11 cellular contexts compared by ENCODE assay signal in the genomic region with DNA sequence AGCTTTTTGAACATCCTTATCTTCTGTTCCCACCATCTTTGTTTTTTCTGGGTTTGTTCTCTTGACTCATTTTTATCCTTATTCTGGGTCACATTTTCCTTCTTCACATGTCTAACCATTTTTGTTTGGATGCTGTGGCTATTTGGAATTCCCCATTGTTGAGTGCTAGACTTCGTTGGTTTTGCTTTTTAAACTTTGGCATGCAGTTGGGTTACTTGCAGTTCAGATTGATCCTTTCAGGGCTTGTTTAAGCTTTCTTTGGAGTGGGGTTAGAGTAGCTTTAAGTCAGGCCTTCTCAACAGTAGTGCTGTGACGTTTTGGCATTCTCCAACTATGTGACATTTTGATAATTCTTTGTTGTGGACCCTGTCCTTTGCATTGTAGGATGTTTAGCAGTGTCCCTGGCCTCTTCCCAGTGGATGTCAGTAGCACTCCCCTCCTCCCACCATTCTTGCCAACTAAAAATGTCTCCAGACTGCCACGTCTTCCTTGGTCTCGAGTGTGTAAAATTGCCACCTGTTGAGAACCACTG. TPM values are rescaled to one million over a fixed set of nuclear protein-coding genes. Genes with fewer than 3 reads are reported as not detected.
DNase-seq lines count a peak whose midpoint lies in the region; ATAC-seq, FAIRE-seq and TF ChIP-seq lines count a peak whose summit lies in the region.
"Had no signal": no experiment of that assay in that cellular context is flagged by ENCODE, and none has a peak within 500 bp of the region (broad histone marks: within the 10 kb centered on the region; RNA-seq: fewer than 3 reads in every experiment).

No MANE protein-coding gene starts in this region.

- TF ChIP-seq POLR2A in HepG2 (IDR thresholded peaks at IDR 0.05; ENCODE audit: insufficient read depth in 1 of 2, low read depth in 2 of 2, low read length in 2 of 2) = no peak

- H3K9ac ChIP-seq in adipocyte (ENCODE audit: low read length) (peak overlapping the region; percentile 78), HepG2 (ENCODE audit: insufficient read depth, low read depth, low read length) (peak overlapping the region; percentile 63)

- DNase-seq in cardiac muscle cell (ENCODE audit: low read depth in 1 of 2, low spot score in 1 of 2) = no peak
- DNase-seq in Right ventricle myocardium superior = no peak
- DNase-seq in adipocyte (ENCODE audit: low read depth) = peak; percentile 53
- DNase-seq in HepG2 (ENCODE audit: low spot score) = peak; percentile 56
- DNase-seq in H4 (ENCODE audit: low spot score) = no peak
- DNase-seq in NCI-H748 (lab: John Stamatoyannopoulos, UW; ENCODE audit: unreplicated experiment) = no peak
- DNase-seq: activated CD4-positive, alpha-beta T cell treated with anti-CD3 and anti-CD28 coated beads, Interleukin-2, amount 50 U/mL, for 1 hour; CD8-positive, alpha-beta T cell; retina had no signal

- TF ChIP-seq RAD21 in HepG2 (CRISPR knock-in tag; IDR thresholded peaks at IDR 0.05) = no peak

- TF ChIP-seq EP300 in HepG2 (IDR thresholded peaks at IDR 0.05; ENCODE audit: low read depth in 2 of 2, low read length in 2 of 2) (no peak), HepG2 (CRISPR knock-in tag; IDR thresholded peaks at IDR 0.05; ENCODE audit: borderline replicate concordance) (no peak)

- H4K20me1 ChIP-seq in HepG2 (ENCODE audit: insufficient read depth, low read length) = no peaks in the 10 kb centered on the region

- in situ Hi-C loops in HepG2 (cut with HindIII; ENCODE audit: extremely low pct_ligation_motif_present, low pct_unique_long_range_greater_than_20kb) = loop anchor here (10.0 kb wide), 1 partner anchor 247 kb away; a partner anchor contains a TSS

- H3K27ac ChIP-seq in cardiac muscle cell (peak overlapping the region; percentile 83), HepG2 (ENCODE audit: extremely low read length, insufficient read depth, low read length) (peak overlapping the region; percentile 80), thymus (ENCODE audit: low read depth) (peak overlapping the region; percentile 87)

- H3K9me3 ChIP-seq in cardiac muscle cell (ENCODE audit: low read depth) = no peaks in the 10 kb centered on the region
- H3K9me3 ChIP-seq in adipocyte (ENCODE audit: control insufficient read depth, low read length) = no peaks in the 10 kb centered on the region
- H3K9me3 ChIP-seq in HepG2 (ENCODE audit: low read length) = no peaks in the 10 kb centered on the region
- H3K9me3 ChIP-seq in thymus (ENCODE audit: control insufficient read depth) = no peaks in the 10 kb centered on the region

- POLR2A ChIA-PET in HepG2 (lab: Yijun Ruan, JAX) = interaction anchor here (1.0 to 2.1 kb wide), 8 partner anchors 21 to 252 kb away, joined by 3 to 19 read pairs (median 4); a partner anchor contains a TSS

- CTCF ChIA-PET in HepG2 (lab: Yijun Ruan, JAX; ENCODE audit: low intra/inter-chr PET ratio, low total read pairs) = interaction anchor here (7.0 kb wide), 1 partner anchor 69 kb away, joined by 96 read pairs; a partner anchor contains a TSS

- BruUV-seq in HepG2 (replicated peaks; lab: Mats Ljungman, UMichigan) = no TSS peak

- TF ChIP-seq CTCF in cardiac muscle cell (IDR thresholded peaks at IDR 0.05; ENCODE audit: low read depth, low read length) (no peak), HepG2 (CRISPR knock-in tag; IDR thresholded peaks at IDR 0.05) (no peak)

- no peak for FAIRE-seq in HepG2 (lab: Jason Lieb, UNC)

- peaks cover 12% of the 10 kb centered on the region for H3K4me1 ChIP-seq in cardiac muscle cell (ENCODE audit: low read depth)
- peaks cover 38% of the 10 kb centered on the region for H3K4me1 ChIP-seq in adipocyte (ENCODE audit: control insufficient read depth, insufficient read depth, low read length)
- peaks cover 50% of the 10 kb centered on the region for H3K4me1 ChIP-seq in HepG2 (ENCODE audit: insufficient read depth, low read length)
- peaks cover 28% of the 10 kb centered on the region for H3K4me1 ChIP-seq in thymus (ENCODE audit: control insufficient read depth, insufficient read depth, low read length)

- no peak overlapping the region for H3K4me3 ChIP-seq in cardiac muscle cell
- peak overlapping the region; percentile 10 for H3K4me3 ChIP-seq in adipocyte (ENCODE audit: low read length)
- H3K4me3 ChIP-seq in HepG2 (replicated peaks in 1 of 3; ENCODE audit: insufficient read depth in 1 of 3, low read depth in 2 of 3, low read length in 3 of 3) = peak overlapping the region in 2 of 3 experiments; percentile 5 to 40; a peak in 2 of 6 replicates
- no peak overlapping the region for H3K4me3 ChIP-seq in thymus (ENCODE audit: low read length)

- ATAC-seq in Right ventricle myocardium superior (ENCODE audit: poor library complexity) (no peak), HepG2 (peak; percentile 60), HG02840 (IDR thresholded peaks at IDR 0.05; ENCODE audit: low FRiP score, unreplicated experiment) (no peak)
- ATAC-seq: CD8-positive, alpha-beta T cell had no signal

- H3K79me2 ChIP-seq in HepG2 (ENCODE audit: insufficient read depth, low read length) = no peaks in the 10 kb centered on the region

- intact Hi-C loops in Right ventricle myocardium superior (cut with DNase I) = no loop called here
- intact Hi-C loops in HepG2 (cut with micrococcal nuclease; ENCODE audit: unreplicated experiment) = loop anchor here (5.0 kb wide), 1 partner anchor 245 kb away; a partner anchor contains a TSS

- peak overlapping the region; percentile 80 for H3K4me2 ChIP-seq in HepG2 (ENCODE audit: low read depth, low read length)

- H3K27me3 ChIP-seq in cardiac muscle cell (no peaks in the 10 kb centered on the region), adipocyte (replicated peaks; ENCODE audit: control insufficient read depth, insufficient read depth, low read length) (no peaks in the 10 kb centered on the region), HepG2 (ENCODE audit: control insufficient read depth in 1 of 2, insufficient read depth in 2 of 2, low read length in 2 of 2) (no peaks in the 10 kb centered on the region), thymus (ENCODE audit: control insufficient read depth, insufficient read depth) (no peaks in the 10 kb centered on the region)

- H2AFZ ChIP-seq in HepG2 (ENCODE audit: low read length) = peak overlapping the region; percentile 8

- H3K36me3 ChIP-seq in cardiac muscle cell (no peaks in the 10 kb centered on the region), adipocyte (ENCODE audit: control insufficient read depth, insufficient read depth, low read length, severe bottlenecking) (peaks cover 20% of the 10 kb centered on the region), HepG2 (replicated peaks in 1 of 2; ENCODE audit: control insufficient read depth in 1 of 2, insufficient read depth in 2 of 2, low read length in 2 of 2) (peaks cover 11 to 24% of the 10 kb centered on the region in 2 experiments), thymus (ENCODE audit: control insufficient read depth, insufficient read depth) (peaks cover 34% of the 10 kb centered on the region)

- 14% methylated on average over 4 of the region's 4 CpGs for WGBS in HepG2 (ENCODE audit: low lambda C conversion rate)
- 19% methylated on average over 4 of the region's 4 CpGs for WGBS in thymus

RNA-seq across cellular contexts. Expression of a gene that starts 21.1 kb away (rescaled TPM):
- total RNA-seq in cardiac muscle cell (106 and 110 TPM in 2 replicates), Right ventricle myocardium superior (28.1 TPM), HepG2 (2016; rRNA removed; fragmentation: Illumina TruSeq; extraction: Trizol) (46.7 and 55.0 TPM in 2 replicates)
- polyA plus RNA-seq in cardiac muscle cell (55.8 and 56.6 TPM in 2 replicates), HepG2 (2011; rRNA removed) (47.5 and 53.5 TPM in 2 replicates), thymus (65.5 TPM)
- total RNA-seq in HepG2 (2016; cell fraction: cytosol; rRNA removed; fragmentation: Illumina TruSeq; extraction: Trizol; ENCODE audit: low read depth) = 9.5 and 12.3 TPM in 2 replicates
- 45.8 and 52.4 TPM in 2 replicates for total RNA-seq in HepG2 (2016; cell fraction: insoluble cytoplasmic fraction; rRNA removed; fragmentation: Illumina TruSeq; extraction: Trizol)
- total RNA-seq in HepG2 (2016; cell fraction: membrane; rRNA removed; fragmentation: Illumina TruSeq; extraction: Trizol) = 18.9 and 20.2 TPM in 2 replicates
- total RNA-seq in HepG2 (2016; cell fraction: nucleus; rRNA removed; fragmentation: Illumina TruSeq; extraction: Trizol) = 51.3 and 66.0 TPM in 2 replicates
- polyA plus RNA-seq in HepG2 (2011; cell fraction: cytosol; rRNA removed) = 35.5 and 39.1 TPM in 2 replicates
- polyA plus RNA-seq in HepG2 (2011; cell fraction: nucleus; rRNA removed) = 268 and 334 TPM in 2 replicates
- polyA plus RNA-seq in HepG2 (2012) = 28.1 and 39.6 TPM in 2 replicates
- polyA plus RNA-seq in HepG2 (2016; cell fraction: cytosol; fragmentation: Illumina TruSeq; extraction: Trizol; ENCODE audit: low read depth) = 4.3 and 4.6 TPM in 2 replicates
- polyA plus RNA-seq in HepG2 (2016; cell fraction: insoluble cytoplasmic fraction; fragmentation: Illumina TruSeq; extraction: Trizol; ENCODE audit: low read depth) = 36.4 and 39.2 TPM in 2 replicates
- polyA plus RNA-seq in HepG2 (2016; cell fraction: membrane; fragmentation: Illumina TruSeq; extraction: Trizol; ENCODE audit: low read depth) = 6.8 and 7.1 TPM in 2 replicates
- 109 and 112 TPM in 2 replicates for polyA plus RNA-seq in HepG2 (2016; cell fraction: nucleus; fragmentation: Illumina TruSeq; extraction: Trizol; ENCODE audit: insufficient read depth, low read depth)
- 105 and 173 TPM in 2 replicates for polyA minus RNA-seq in HepG2 (2011; rRNA and poly(A)+ RNA removed; ENCODE audit: low replicate concordance)
- polyA minus RNA-seq in HepG2 (2011; cell fraction: cytosol; rRNA and poly(A)+ RNA removed) = 15.1 and 21.0 TPM in 2 replicates
- 89.8 and 99.8 TPM in 2 replicates for polyA minus RNA-seq in HepG2 (2011; cell fraction: nucleus; rRNA and poly(A)+ RNA removed)
- total RNA-seq in H4 (2014; rRNA removed; shearing (Covaris generic)) = 37.5 and 50.1 TPM in 2 replicates

RNA-seq across cellular contexts. Expression of a gene that starts 21.2 kb away (rescaled TPM):
- total RNA-seq in cardiac muscle cell (12.8 and 24.3 TPM in 2 replicates), Right ventricle myocardium superior (11.2 TPM), HepG2 (2016; rRNA removed; fragmentation: Illumina TruSeq; extraction: Trizol) (21.5 and 21.6 TPM in 2 replicates)
- polyA plus RNA-seq in cardiac muscle cell (18.4 and 24.4 TPM in 2 replicates), HepG2 (2011; rRNA removed) (11.2 and 12.5 TPM in 2 replicates), thymus (12.8 TPM)
- 4.2 and 5.7 TPM in 2 replicates for total RNA-seq in HepG2 (2016; cell fraction: cytosol; rRNA removed; fragmentation: Illumina TruSeq; extraction: Trizol; ENCODE audit: low read depth)
- 19.7 and 21.7 TPM in 2 replicates for total RNA-seq in HepG2 (2016; cell fraction: insoluble cytoplasmic fraction; rRNA removed; fragmentation: Illumina TruSeq; extraction: Trizol)
- 8.6 and 9.1 TPM in 2 replicates for total RNA-seq in HepG2 (2016; cell fraction: membrane; rRNA removed; fragmentation: Illumina TruSeq; extraction: Trizol)
- 28.4 and 34.8 TPM in 2 replicates for total RNA-seq in HepG2 (2016; cell fraction: nucleus; rRNA removed; fragmentation: Illumina TruSeq; extraction: Trizol)
- 6.1 and 9.0 TPM in 2 replicates for polyA plus RNA-seq in HepG2 (2011; cell fraction: cytosol; rRNA removed)
- polyA plus RNA-seq in HepG2 (2011; cell fraction: nucleus; rRNA removed) = 22.2 and 25.4 TPM in 2 replicates
- polyA plus RNA-seq in HepG2 (2012) = 12.1 and 13.5 TPM in 2 replicates
- polyA plus RNA-seq in HepG2 (2016; cell fraction: cytosol; fragmentation: Illumina TruSeq; extraction: Trizol; ENCODE audit: low read depth) = 2.2 and 2.4 TPM in 2 replicates
- 19.5 and 20.3 TPM in 2 replicates for polyA plus RNA-seq in HepG2 (2016; cell fraction: insoluble cytoplasmic fraction; fragmentation: Illumina TruSeq; extraction: Trizol; ENCODE audit: low read depth)
- 4.3 and 4.5 TPM in 2 replicates for polyA plus RNA-seq in HepG2 (2016; cell fraction: membrane; fragmentation: Illumina TruSeq; extraction: Trizol; ENCODE audit: low read depth)
- 37.7 and 42.1 TPM in 2 replicates for polyA plus RNA-seq in HepG2 (2016; cell fraction: nucleus; fragmentation: Illumina TruSeq; extraction: Trizol; ENCODE audit: insufficient read depth, low read depth)
- 8.8 and 15.1 TPM in 2 replicates for polyA minus RNA-seq in HepG2 (2011; rRNA and poly(A)+ RNA removed; ENCODE audit: low replicate concordance)
- polyA minus RNA-seq in HepG2 (2011; cell fraction: cytosol; rRNA and poly(A)+ RNA removed) = 4.7 and 4.9 TPM in 2 replicates
- polyA minus RNA-seq in HepG2 (2011; cell fraction: nucleus; rRNA and poly(A)+ RNA removed) = 26.7 and 28.5 TPM in 2 replicates
- total RNA-seq in H4 (2014; rRNA removed; shearing (Covaris generic)) = 7.3 and 8.1 TPM in 2 replicates

Comparison
In these comparisons a context has a peak if more than half of its experiments do, and no peak if none do; other contexts are left out.
1. DNase-seq: peak in adipocyte (single experiment) and HepG2 (single experiment); none in cardiac muscle cell (0 of 2), Right ventricle myocardium superior (single experiment), H4 (single experiment) and NCI-H748 (single experiment).
2. H3K4me3 ChIP-seq: peak in adipocyte (single experiment) and HepG2 (2 of 3); none in cardiac muscle cell (single experiment) and thymus (single experiment).
3. Peak in every context shown above with its lines, with median percentiles within 50 percentile points of each other: H3K27ac ChIP-seq.